In the genomic region with DNA sequence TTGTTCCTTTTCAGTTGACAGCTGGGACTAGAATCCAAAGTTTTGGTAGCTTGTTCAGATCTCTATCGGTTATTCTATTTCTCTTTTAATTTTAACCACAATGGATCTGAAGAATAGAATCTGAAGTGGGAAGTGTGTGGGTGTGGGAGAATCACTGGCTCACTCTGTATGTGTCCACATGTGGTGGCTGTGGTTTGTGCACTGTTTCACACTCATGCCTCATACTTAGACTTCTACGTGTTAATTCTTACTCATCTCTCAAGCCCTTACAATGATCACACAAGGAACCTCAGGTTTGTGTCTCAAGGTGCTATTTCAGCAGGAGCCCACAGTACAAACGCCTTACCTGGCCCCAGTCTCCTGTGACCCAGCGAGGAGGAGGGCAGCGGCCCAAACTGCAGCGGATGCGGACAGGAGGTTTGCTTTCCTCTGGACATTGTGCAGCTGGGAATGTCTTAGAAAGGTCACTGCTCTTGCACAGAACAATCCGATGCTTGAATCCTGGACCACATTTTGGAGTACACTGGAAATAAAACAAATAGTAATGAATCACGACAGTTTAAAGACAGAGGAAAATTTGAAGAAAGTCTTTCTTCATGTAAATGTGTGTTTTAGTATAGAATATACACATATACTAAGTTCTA, we compare ENCODE assay signal across 8 cellular contexts.
DNase-seq lines count a peak whose midpoint lies in the region; ATAC-seq and TF ChIP-seq lines count a peak whose summit lies in the region.

No MANE protein-coding gene starts in this region.

- 82 to 91% methylated on average over 9 of the region's 9 CpGs for WGBS in lower leg skin, 2 donors

- H3F3A ChIP-seq in GM23338 (replicated peaks; ENCODE audit: low read depth) = no peaks in the 10 kb centered on the region

- TF ChIP-seq CTCF in lower leg skin (IDR thresholded peaks at IDR 0.05) = no peak
- TF ChIP-seq CTCF in endothelial cell (IDR thresholded peaks at IDR 0.05; ENCODE audit: unreplicated experiment) = no peak
- TF ChIP-seq CTCF in GM23338 (conservative IDR thresholded peaks at IDR 0.05; ENCODE audit: low read depth in 2 of 2) = no peak

- H3K27ac Mint-ChIP-seq in endothelial cell (ENCODE audit: unreplicated experiment) (no peak overlapping the region), GM23338 (no peak overlapping the region)

- H2AFZ ChIP-seq in GM23338 = no peak overlapping the region

- no peaks in the 10 kb centered on the region for H3K9me3 Mint-ChIP-seq in endothelial cell (ENCODE audit: unreplicated experiment)
- peaks cover 9% of the 10 kb centered on the region; the same call in 1 of the 3 replicates for H3K9me3 Mint-ChIP-seq in GM23338

- H3K36me3 Mint-ChIP-seq in endothelial cell (ENCODE audit: low read depth, unreplicated experiment) = peaks cover 29% of the 10 kb centered on the region
- peaks cover 12% of the 10 kb centered on the region; the same call in 2 of the 3 replicates for H3K36me3 Mint-ChIP-seq in GM23338 (ENCODE audit: low read depth)

- H3K9me2 ChIP-seq in GM23338 (ENCODE audit: insufficient read depth) = no peaks in the 10 kb centered on the region

- no peaks in the 10 kb centered on the region for H3K4me1 ChIP-seq in GM23338 (ENCODE audit: insufficient read depth)

- H3K79me2 ChIP-seq in GM23338 (replicated peaks; ENCODE audit: insufficient read depth) = no peaks in the 10 kb centered on the region

- no peaks in the 10 kb centered on the region for H4K20me1 ChIP-seq in GM23338 (replicated peaks; ENCODE audit: insufficient read depth)

- no peak overlapping the region for H3K4me2 ChIP-seq in GM23338

- intact Hi-C loops in lower leg skin (cut with DNase I; ENCODE audit: low total_unique reads) = no loop called here

- H3K4me3 Mint-ChIP-seq in endothelial cell (ENCODE audit: unreplicated experiment) (no peak overlapping the region), GM23338 (no peak overlapping the region)

- no peak overlapping the region for H3K27ac ChIP-seq in GM23338 (ENCODE audit: low read depth)

- no peaks in the 10 kb centered on the region for H3K27me3 ChIP-seq in GM23338 (ENCODE audit: insufficient read depth)

- DNase-seq in AG20443 (ENCODE audit: low spot score) = peak; percentile 68
- peak; percentile 39 for DNase-seq in fibroblast of peridontal ligament (ENCODE audit: extremely low read depth)
- DNase-seq in lower leg skin (ENCODE audit: low spot score in 2 of 2) = no peak
- no peak for DNase-seq in endothelial cell (ENCODE audit: low spot score)
- no peak for DNase-seq in GM23338 (ENCODE audit: low spot score)
- no peak for DNase-seq in iPS-NIHi7 (ENCODE audit: extremely low spot score)

- peak; percentile 96 for ATAC-seq in GM21367 (IDR thresholded peaks at IDR 0.05; ENCODE audit: unreplicated experiment)
- peak; percentile 94 for ATAC-seq in HG03575 (IDR thresholded peaks at IDR 0.05; ENCODE audit: extremely low read depth, insufficient number of reproducible peaks, low FRiP score, unreplicated experiment)
- no peak for ATAC-seq in GM23338

- H3K36me3 ChIP-seq in GM23338 (ENCODE audit: insufficient read depth) = no peaks in the 10 kb centered on the region

- H3K27me3 Mint-ChIP-seq in endothelial cell (ENCODE audit: unreplicated experiment) (peaks cover 1% of the 10 kb centered on the region), GM23338 (ENCODE audit: insufficient read depth, low read depth, poor library complexity) (no peaks in the 10 kb centered on the region)

- H3K4me3 ChIP-seq in lower leg skin (ENCODE audit: low read depth, poor library complexity, severe bottlenecking) = no peak overlapping the region
- no peak overlapping the region for H3K4me3 ChIP-seq in GM23338

- H3K4me1 Mint-ChIP-seq in endothelial cell (ENCODE audit: unreplicated experiment) (peaks cover 9% of the 10 kb centered on the region), GM23338 (no peaks in the 10 kb centered on the region)

- no peak for TF ChIP-seq POLR2A in lower leg skin (IDR thresholded peaks at IDR 0.05)

TF ChIP-seq in GM23338, 12 proteins besides CTCF, POLR2A, EP300 and RAD21:
- TF ChIP-seq, protein P1, sequence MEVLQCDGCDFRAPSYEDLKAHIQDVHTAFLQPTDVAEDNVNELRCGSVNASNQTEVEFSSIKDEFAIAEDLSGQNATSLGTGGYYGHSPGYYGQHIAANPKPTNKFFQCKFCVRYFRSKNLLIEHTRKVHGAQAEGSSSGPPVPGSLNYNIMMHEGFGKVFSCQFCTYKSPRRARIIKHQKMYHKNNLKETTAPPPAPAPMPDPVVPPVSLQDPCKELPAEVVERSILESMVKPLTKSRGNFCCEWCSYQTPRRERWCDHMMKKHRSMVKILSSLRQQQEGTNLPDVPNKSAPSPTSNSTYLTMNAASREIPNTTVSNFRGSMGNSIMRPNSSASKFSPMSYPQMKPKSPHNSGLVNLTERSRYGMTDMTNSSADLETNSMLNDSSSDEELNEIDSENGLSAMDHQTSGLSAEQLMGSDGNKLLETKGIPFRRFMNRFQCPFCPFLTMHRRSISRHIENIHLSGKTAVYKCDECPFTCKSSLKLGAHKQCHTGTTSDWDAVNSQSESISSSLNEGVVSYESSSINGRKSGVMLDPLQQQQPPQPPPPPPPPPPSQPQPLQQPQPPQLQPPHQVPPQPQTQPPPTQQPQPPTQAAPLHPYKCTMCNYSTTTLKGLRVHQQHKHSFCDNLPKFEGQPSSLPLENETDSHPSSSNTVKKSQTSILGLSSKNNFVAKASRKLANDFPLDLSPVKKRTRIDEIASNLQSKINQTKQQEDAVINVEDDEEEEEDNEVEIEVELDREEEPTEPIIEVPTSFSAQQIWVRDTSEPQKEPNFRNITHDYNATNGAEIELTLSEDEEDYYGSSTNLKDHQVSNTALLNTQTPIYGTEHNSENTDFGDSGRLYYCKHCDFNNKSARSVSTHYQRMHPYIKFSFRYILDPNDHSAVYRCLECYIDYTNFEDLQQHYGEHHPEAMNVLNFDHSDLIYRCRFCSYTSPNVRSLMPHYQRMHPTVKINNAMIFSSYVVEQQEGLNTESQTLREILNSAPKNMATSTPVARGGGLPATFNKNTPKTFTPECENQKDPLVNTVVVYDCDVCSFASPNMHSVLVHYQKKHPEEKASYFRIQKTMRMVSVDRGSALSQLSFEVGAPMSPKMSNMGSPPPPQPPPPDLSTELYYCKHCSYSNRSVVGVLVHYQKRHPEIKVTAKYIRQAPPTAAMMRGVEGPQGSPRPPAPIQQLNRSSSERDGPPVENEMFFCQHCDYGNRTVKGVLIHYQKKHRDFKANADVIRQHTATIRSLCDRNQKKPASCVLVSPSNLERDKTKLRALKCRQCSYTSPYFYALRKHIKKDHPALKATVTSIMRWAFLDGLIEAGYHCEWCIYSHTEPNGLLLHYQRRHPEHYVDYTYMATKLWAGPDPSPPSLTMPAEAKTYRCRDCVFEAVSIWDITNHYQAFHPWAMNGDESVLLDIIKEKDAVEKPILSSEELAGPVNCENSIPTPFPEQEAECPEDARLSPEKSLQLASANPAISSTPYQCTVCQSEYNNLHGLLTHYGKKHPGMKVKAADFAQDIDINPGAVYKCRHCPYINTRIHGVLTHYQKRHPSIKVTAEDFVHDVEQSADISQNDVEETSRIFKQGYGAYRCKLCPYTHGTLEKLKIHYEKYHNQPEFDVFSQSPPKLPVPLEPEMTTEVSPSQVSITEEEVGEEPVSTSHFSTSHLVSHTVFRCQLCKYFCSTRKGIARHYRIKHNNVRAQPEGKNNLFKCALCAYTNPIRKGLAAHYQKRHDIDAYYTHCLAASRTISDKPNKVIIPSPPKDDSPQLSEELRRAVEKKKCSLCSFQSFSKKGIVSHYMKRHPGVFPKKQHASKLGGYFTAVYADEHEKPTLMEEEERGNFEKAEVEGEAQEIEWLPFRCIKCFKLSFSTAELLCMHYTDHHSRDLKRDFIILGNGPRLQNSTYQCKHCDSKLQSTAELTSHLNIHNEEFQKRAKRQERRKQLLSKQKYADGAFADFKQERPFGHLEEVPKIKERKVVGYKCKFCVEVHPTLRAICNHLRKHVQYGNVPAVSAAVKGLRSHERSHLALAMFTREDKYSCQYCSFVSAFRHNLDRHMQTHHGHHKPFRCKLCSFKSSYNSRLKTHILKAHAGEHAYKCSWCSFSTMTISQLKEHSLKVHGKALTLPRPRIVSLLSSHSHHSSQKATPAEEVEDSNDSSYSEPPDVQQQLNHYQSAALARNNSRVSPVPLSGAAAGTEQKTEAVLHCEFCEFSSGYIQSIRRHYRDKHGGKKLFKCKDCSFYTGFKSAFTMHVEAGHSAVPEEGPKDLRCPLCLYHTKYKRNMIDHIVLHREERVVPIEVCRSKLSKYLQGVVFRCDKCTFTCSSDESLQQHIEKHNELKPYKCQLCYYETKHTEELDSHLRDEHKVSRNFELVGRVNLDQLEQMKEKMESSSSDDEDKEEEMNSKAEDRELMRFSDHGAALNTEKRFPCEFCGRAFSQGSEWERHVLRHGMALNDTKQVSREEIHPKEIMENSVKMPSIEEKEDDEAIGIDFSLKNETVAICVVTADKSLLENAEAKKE (CRISPR knock-in tag; IDR thresholded peaks at IDR 0.05) = no peak
- TF ChIP-seq JUNB (IDR thresholded peaks at IDR 0.05; ENCODE audit: unreplicated experiment) (no peak), CREB1 (CRISPR knock-in tag; IDR thresholded peaks at IDR 0.05; ENCODE audit: low read depth) (no peak), ZNF114 (CRISPR knock-in tag; IDR thresholded peaks at IDR 0.05) (no peak), EZH2 (IDR thresholded peaks at IDR 0.05; ENCODE audit: low read depth, unreplicated experiment) (no peak), NANOG (IDR thresholded peaks at IDR 0.05; ENCODE audit: borderline replicate concordance) (no peak)

Comparison
In these comparisons a context has a peak if more than half of its experiments do, and no peak if none do; other contexts are left out.
1. DNase-seq: peak in AG20443 (single experiment) and fibroblast of peridontal ligament (single experiment); none in lower leg skin (0 of 2), endothelial cell (single experiment), GM23338 (single experiment) and iPS-NIHi7 (single experiment).